8 cellular contexts compared by ENCODE assay signal in genomic region chr2:36967236-36967876, GRCh38. TPM values are rescaled to one million over a fixed set of nuclear protein-coding genes. Genes with fewer than 3 reads are reported as not detected.
DNase-seq lines count a peak whose midpoint lies in the region; ATAC-seq, FAIRE-seq and TF ChIP-seq lines count a peak whose summit lies in the region.

No MANE protein-coding gene starts in this region.

- no peak for ATAC-seq in activated naive CD4-positive, alpha-beta T cell treated with anti-CD3 and anti-CD28 coated beads, Interleukin-2, amount 50 U/mL, for 72 hours

- no peak for TF ChIP-seq EP300 in stomach (IDR thresholded peaks at IDR 0.05)

- H3K27ac Mint-ChIP-seq in activated naive CD4-positive, alpha-beta T cell treated with anti-CD3 and anti-CD28 coated beads, Interleukin-2, amount 50 U/mL, for 72 hours, result peak overlapping the region; percentile 90 to 98

- 12 to 24% (median 17%) methylated on average over 15 of the region's 15 CpGs for WGBS in stomach, 5 donors

- intact Hi-C loops in kidney (cut with DNase I), result no loop called here
- intact Hi-C loops in stomach (cut with DNase I; ENCODE audit: low total_unique reads), result no loop called here

- DNase-seq in AG04450 (ENCODE audit: low read depth, low spot score) (no peak), kidney (no peak), stomach (peak; percentile 47), NCI-H1092 (lab: John Stamatoyannopoulos, UW) (no peak), D721Med (ENCODE audit: insufficient read length, low spot score) (no peak)
- no peak for DNase-seq in activated naive CD4-positive, alpha-beta T cell treated with anti-CD3 and anti-CD28 coated beads, Interleukin-2, amount 50 U/mL, for 72 hours (ENCODE audit: low spot score in 2 of 2)
- DNase-seq in central memory CD4-positive, alpha-beta T cell, result no peak

- POLR2A ChIA-PET in AG04450 (lab: Yijun Ruan, JAX), result interaction anchor here (1.3 kb wide), 1 partner anchor 78 kb away, joined by 6 read pairs; no protein-coding TSS in a partner anchor
- POLR2A ChIA-PET in HEK293 (lab: Yijun Ruan, JAX), result interaction anchor here (0.5 to 2.0 kb wide), 7 partner anchors 9 to 302 kb away, joined by 3 to 8 read pairs (median 4); partner anchors contain the start of genes GPATCH11 and HEATR5B

- H3K4me3 ChIP-seq in AG04450 (ENCODE audit: low read depth, low read length) (peak overlapping the region; percentile 88), HEK293 (ENCODE audit: low read depth, low read length) (peak overlapping the region; percentile 63), kidney (ENCODE audit: low read length in 2 of 2) (peak overlapping the region; percentile 94), stomach (peak overlapping the region; percentile 85 to 97 (median 92))

- H3K9me3 Mint-ChIP-seq in activated naive CD4-positive, alpha-beta T cell treated with anti-CD3 and anti-CD28 coated beads, Interleukin-2, amount 50 U/mL, for 72 hours, result no peaks in the 10 kb centered on the region

- H3K9me3 ChIP-seq in AG04450 (ENCODE audit: control insufficient read depth, insufficient read depth, low read length) (no peaks in the 10 kb centered on the region), HEK293 (ENCODE audit: control insufficient read depth, insufficient read depth, low read depth, low read length) (no peaks in the 10 kb centered on the region), kidney (ENCODE audit: control insufficient read depth in 1 of 2, low read length in 2 of 2) (no peaks in the 10 kb centered on the region), stomach (no peaks in the 10 kb centered on the region)

- CTCF ChIA-PET in AG04450 (lab: Charles Lee), result interaction anchor here (1.9 kb wide), 1 partner anchor 48 kb away, joined by 5 read pairs; no protein-coding TSS in a partner anchor
- CTCF ChIA-PET in HEK293 (lab: Yijun Ruan, JAX), result interaction anchor here (0.7 to 1.7 kb wide), 3 partner anchors 8 to 33 kb away, joined by 3 to 6 read pairs (median 3); no protein-coding TSS in a partner anchor

- TF ChIP-seq POLR2A in stomach (IDR thresholded peaks at IDR 0.05), result no peak

- H3K36me3 ChIP-seq in HEK293 (ENCODE audit: control insufficient read depth in 2 of 2, insufficient read depth in 1 of 2, low read length in 2 of 2) (no peaks in the 10 kb centered on the region), kidney (ENCODE audit: control insufficient read depth in 1 of 2, insufficient read depth in 2 of 2, low read length in 2 of 2) (no peaks in the 10 kb centered on the region), stomach (no peaks in the 10 kb centered on the region)

- H3K27me3 ChIP-seq in AG04450 (ENCODE audit: control insufficient read depth, insufficient read depth, low read length), result no peaks in the 10 kb centered on the region
- no peaks in the 10 kb centered on the region for H3K27me3 ChIP-seq in stomach

- peaks cover 14 to 21% of the 10 kb centered on the region in 2 donors for H3K36me3 Mint-ChIP-seq in activated naive CD4-positive, alpha-beta T cell treated with anti-CD3 and anti-CD28 coated beads, Interleukin-2, amount 50 U/mL, for 72 hours

- H3K9ac ChIP-seq in kidney (ENCODE audit: low read length in 2 of 2), result peak overlapping the region; percentile 70 to 93

- TF ChIP-seq CTCF in AG04450 (IDR thresholded peaks at IDR 0.05; ENCODE audit: low read depth, low read length) (no peak), HEK293 (tag by site-specific recombination; IDR thresholded peaks at IDR 0.05) (no peak), kidney (IDR thresholded peaks at IDR 0.05; ENCODE audit: borderline replicate concordance, extremely low read depth, insufficient read depth) (no peak), stomach (IDR thresholded peaks at IDR 0.05) (no peak), D721Med (IDR thresholded peaks at IDR 0.05; ENCODE audit: insufficient read depth, missing control alignments) (no peak)

- H3K27ac ChIP-seq in AG04450 (ENCODE audit: low read depth, low read length) (peak overlapping the region; percentile 65), HEK293 (ENCODE audit: extremely low read depth, low read depth, low read length) (peak overlapping the region; percentile 63), kidney (ENCODE audit: low read depth in 2 of 2, low read length in 2 of 2) (peak overlapping the region; percentile 77 to 81), stomach (peak overlapping the region; percentile 82 to 93 (median 91))

- FAIRE-seq in kidney (lab: Jason Lieb, UNC), result no peak
- FAIRE-seq in D721Med (lab: Jason Lieb, UNC), result no peak

- H3K4me1 ChIP-seq in HEK293 (ENCODE audit: control insufficient read depth, insufficient read depth, low read length) (peaks cover 11% of the 10 kb centered on the region), kidney (ENCODE audit: control insufficient read depth in 1 of 2, insufficient read depth in 1 of 2, low read depth in 1 of 2, low read length in 2 of 2) (peaks cover 0 to 3% of the 10 kb centered on the region in 2 donors), stomach (peaks cover 11 to 39% (median 26%) of the 10 kb centered on the region in 4 donors)

TF ChIP-seq in HEK293, 187 proteins besides CTCF, POLR2A, EP300 and RAD21:
- no peak for TF ChIP-seq ZNF157 (tag by site-specific recombination; IDR thresholded peaks at IDR 0.05)
- TF ChIP-seq HOXA7 (CRISPR knock-in tag; IDR thresholded peaks at IDR 0.05; ENCODE audit: borderline replicate concordance), result no peak
- no peak for TF ChIP-seq KLF7 (tag by site-specific recombination; IDR thresholded peaks at IDR 0.05; ENCODE audit: borderline replicate concordance)
- no peak for TF ChIP-seq ZNF18 (tag by site-specific recombination; IDR thresholded peaks at IDR 0.05)
- 0 out of 2 replicates have a peak, but pooled peaks have one; percentile 31 for TF ChIP-seq PRDM10 (tag by site-specific recombination; IDR thresholded peaks at IDR 0.05)
- peak; percentile 75 for TF ChIP-seq ZBTB17 (tag by site-specific recombination; IDR thresholded peaks at IDR 0.05)
- peak; percentile 60 for TF ChIP-seq ZNF335 (tag by site-specific recombination; conservative IDR thresholded peaks at IDR 0.05)
- TF ChIP-seq ZNF501 (tag by site-specific recombination; IDR thresholded peaks at IDR 0.05), result 0 out of 2 replicates have a peak, but pooled peaks have one; percentile 19
- TF ChIP-seq SP3 (tag by site-specific recombination; IDR thresholded peaks at IDR 0.05), result no peak

RNA-seq across cellular contexts. Expression of gene STRN, which starts 1.0 kb away (rescaled TPM):
- polyA plus RNA-seq in AG04450 (2011; rRNA removed) (15.5 and 20.0 TPM in 2 replicates), kidney (ENCODE audit: insufficient read depth, low read depth, low replicate concordance) (3.7 TPM), stomach (1 to 10 TPM; 3.5 to 5.7 (median 3.7) TPM)
- 21.2 and 34.7 TPM in 2 replicates for polyA minus RNA-seq in AG04450 (2011; rRNA and poly(A)+ RNA removed)
- total RNA-seq in activated naive CD4-positive, alpha-beta T cell treated with anti-CD3 and anti-CD28 coated beads, Interleukin-2, amount 50 U/mL, for 72 hours, result 10 to 100 TPM; 29.8 to 37.2 TPM
- total RNA-seq in kidney (42.7 TPM), stomach (10 to 100 TPM in 4 of 5 donors, 1 to 10 TPM in 1; 5.8 to 34.9 (median 20.1) TPM)
